In genomic region chr5:99060306-99061261, GRCh38 we compare ENCODE assay signal across 1 cellular context.
TF ChIP-seq lines count a peak whose summit lies in the region.

No MANE protein-coding gene starts in this region.

TF ChIP-seq in HEK293, 187 proteins besides CTCF, POLR2A, EP300 and RAD21 (continued from another document):
- no peak for TF ChIP-seq PRDM10 (tag by site-specific recombination; IDR thresholded peaks at IDR 0.05)
- peak; percentile 55 for TF ChIP-seq ZNF335 (tag by site-specific recombination; conservative IDR thresholded peaks at IDR 0.05)
- TF ChIP-seq ZBTB20 (tag by site-specific recombination; IDR thresholded peaks at IDR 0.05): no peak
- TF ChIP-seq ZFHX2 (tag by site-specific recombination; conservative IDR thresholded peaks at IDR 0.05): no peak
- TF ChIP-seq ZNF423 (tag by site-specific recombination; IDR thresholded peaks at IDR 0.05): no peak
